In genomic region chr11:124194696-124195418, GRCh38 we compare ENCODE assay signal across 8 cellular contexts. TPM values are rescaled to one million over a fixed set of nuclear protein-coding genes. Genes with fewer than 3 reads are reported as not detected.
DNase-seq lines count a peak whose midpoint lies in the region; ATAC-seq and TF ChIP-seq lines count a peak whose summit lies in the region.

No MANE protein-coding gene starts in this region.

- H3K36me3 Mint-ChIP-seq in activated CD4-positive, alpha-beta T cell treated with anti-CD3 and anti-CD28 coated beads, Interleukin-2, amount 10 ng/mL, durations not matched to agents 24 days and 14 days (ENCODE audit: low read depth) = no peaks in the 10 kb centered on the region

- H3K4me1 Mint-ChIP-seq in activated CD4-positive, alpha-beta T cell treated with anti-CD3 and anti-CD28 coated beads, Interleukin-2, amount 10 ng/mL, durations not matched to agents 24 days and 14 days = no peaks in the 10 kb centered on the region

- H3K4me3 ChIP-seq in prostate gland = no peak overlapping the region

- TF ChIP-seq CTCF in C4-2B (conservative IDR thresholded peaks at IDR 0.05) = peak; percentile 87
- TF ChIP-seq CTCF in prostate gland (IDR thresholded peaks at IDR 0.05) = peak in 3 of 4 experiments; percentile 11 to 62 (median 31)

- no peak overlapping the region for H3K4me3 Mint-ChIP-seq in activated CD4-positive, alpha-beta T cell treated with anti-CD3 and anti-CD28 coated beads, Interleukin-2, amount 10 ng/mL, durations not matched to agents 24 days and 14 days

- H3K27ac Mint-ChIP-seq in activated CD4-positive, alpha-beta T cell treated with anti-CD3 and anti-CD28 coated beads, Interleukin-2, amount 10 ng/mL, durations not matched to agents 24 days and 14 days = no peak overlapping the region

- H3K9me3 Mint-ChIP-seq in activated CD4-positive, alpha-beta T cell treated with anti-CD3 and anti-CD28 coated beads, Interleukin-2, amount 10 ng/mL, durations not matched to agents 24 days and 14 days = no peaks in the 10 kb centered on the region

- no peaks in the 10 kb centered on the region for H3K4me1 ChIP-seq in prostate gland (replicated peaks)

- intact Hi-C loops in activated CD4-positive, alpha-beta T cell treated with anti-CD3 and anti-CD28 coated beads, Interleukin-2, amount 10 ng/mL, durations not matched to agents 24 days and 14 days (cut with micrococcal nuclease) = loop anchor here (1.0 kb wide), 2 partner anchors 87 to 124 kb away; no protein-coding TSS in a partner anchor
- intact Hi-C loops in prostate gland (cut with DNase I) = no loop called here

- no peaks in the 10 kb centered on the region for H3K36me3 ChIP-seq in prostate gland

- H3K27ac ChIP-seq in C4-2B (no peak overlapping the region), prostate gland (no peak overlapping the region)

- no peak for TF ChIP-seq POLR2A in prostate gland (IDR thresholded peaks at IDR 0.05)

- ATAC-seq in GM18858 (IDR thresholded peaks at IDR 0.05; ENCODE audit: unreplicated experiment) (peak; percentile 73), HG02981 (IDR thresholded peaks at IDR 0.05; ENCODE audit: unreplicated experiment) (peak; percentile 74)

- H3K27me3 ChIP-seq in prostate gland (replicated peaks; ENCODE audit: insufficient read depth) = no peaks in the 10 kb centered on the region

- peaks cover 15% of the 10 kb centered on the region for H3K27me3 Mint-ChIP-seq in activated CD4-positive, alpha-beta T cell treated with anti-CD3 and anti-CD28 coated beads, Interleukin-2, amount 10 ng/mL, durations not matched to agents 24 days and 14 days

- WGBS in prostate gland = 53% methylated on average over 8 of the region's 8 CpGs

- H3K9me3 ChIP-seq in prostate gland = no peaks in the 10 kb centered on the region

- DNase-seq in NCI-H2029 (lab: John Stamatoyannopoulos, UW) = peak; percentile 43
- DNase-seq in activated CD4-positive, alpha-beta T cell treated with anti-CD3 and anti-CD28 coated beads, Interleukin-2, amount 10 ng/mL, durations not matched to agents 24 days and 14 days = peak; percentile 85
- DNase-seq in fibroblast of the conjunctiva (ENCODE audit: low read depth) = peak; percentile 68
- DNase-seq in prostate gland (ENCODE audit: low spot score) = no peak
- DNase-seq in middle frontal gyrus (ENCODE audit: extremely low spot score, low spot score) = no peak

RNA-seq across cellular contexts. Expression of gene OR10D3, which starts 11.7 kb away (rescaled TPM):
- not detected in 2 replicates for total RNA-seq in activated CD4-positive, alpha-beta T cell treated with anti-CD3 and anti-CD28 coated beads, Interleukin-2, amount 10 ng/mL, durations not matched to agents 24 days and 14 days
- total RNA-seq in prostate gland = not detected

RNA-seq across cellular contexts. Expression of gene OR8G1, which starts 46.0 kb away (rescaled TPM):
- not detected in 2 replicates for total RNA-seq in activated CD4-positive, alpha-beta T cell treated with anti-CD3 and anti-CD28 coated beads, Interleukin-2, amount 10 ng/mL, durations not matched to agents 24 days and 14 days
- total RNA-seq in prostate gland = not detected

Comparison
In these comparisons a context has a peak if more than half of its experiments do, and no peak if none do; other contexts are left out.
1. DNase-seq: peak in NCI-H2029 (single experiment), activated CD4-positive, alpha-beta T cell treated with anti-CD3 and anti-CD28 coated beads, Interleukin-2, amount 10 ng/mL, durations not matched to agents 24 days and 14 days (single experiment) and fibroblast of the conjunctiva (single experiment); none in prostate gland (single experiment) and middle frontal gyrus (single experiment).